16 cellular contexts compared by ENCODE assay signal in the genomic region with DNA sequence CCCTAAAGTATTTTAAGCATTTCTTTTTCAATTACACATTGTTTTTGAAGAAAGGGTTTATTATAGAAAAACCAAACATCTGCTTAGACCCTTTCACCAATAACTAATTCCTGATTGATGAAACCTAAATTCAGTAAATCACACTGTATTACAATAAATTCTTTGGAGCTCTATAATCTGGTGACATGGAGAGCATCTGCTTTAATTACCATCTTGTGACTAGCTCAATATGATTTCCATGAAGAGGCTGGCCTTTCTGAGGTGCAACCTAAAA. TPM values are rescaled to one million over a fixed set of nuclear protein-coding genes. Genes with fewer than 3 reads are reported as not detected.
DNase-seq lines count a peak whose midpoint lies in the region; ATAC-seq and TF ChIP-seq lines count a peak whose summit lies in the region.
"Had no signal": no experiment of that assay in that cellular context is flagged by ENCODE, and none has a peak within 500 bp of the region (broad histone marks: within the 10 kb centered on the region; RNA-seq: fewer than 3 reads in every experiment).

No MANE protein-coding gene starts in this region.

- no peak overlapping the region for H3K27ac ChIP-seq in HEK293 (ENCODE audit: extremely low read depth, low read depth, low read length)
- peak overlapping the region; percentile 66 to 67 for H3K27ac ChIP-seq in ascending aorta
- H3K27ac ChIP-seq in osteoblast (ENCODE audit: low read depth, low read length) = peak overlapping the region; percentile 74
- H3K27ac ChIP-seq: BLaER1 had no signal

- no peak overlapping the region for H3K4me3 ChIP-seq in HEK293 (ENCODE audit: low read depth, low read length)
- no peak overlapping the region for H3K4me3 ChIP-seq in ascending aorta
- H3K4me3 ChIP-seq in osteoblast (ENCODE audit: insufficient read depth, low read length) = no peak overlapping the region
- H3K4me3 ChIP-seq: BLaER1 had no signal

- H3K9me3 ChIP-seq in HEK293 (ENCODE audit: control insufficient read depth, insufficient read depth, low read depth, low read length) (no peaks in the 10 kb centered on the region), ascending aorta (no peaks in the 10 kb centered on the region), osteoblast (ENCODE audit: low read depth, low read length) (no peaks in the 10 kb centered on the region)
- H3K9me3 ChIP-seq: BLaER1 had no signal

- POLR2A ChIA-PET in HEK293 (lab: Yijun Ruan, JAX) = interaction anchor here (0.6 kb wide), 1 partner anchor 8 kb away, joined by 3 read pairs; no protein-coding TSS in a partner anchor

- peaks cover 91% of the 10 kb centered on the region for H3K79me2 ChIP-seq in osteoblast (ENCODE audit: insufficient read depth, low read length)

- intact Hi-C loops in ascending aorta (cut with DNase I) = no loop called here

- H3K27me3 ChIP-seq in ascending aorta (no peaks in the 10 kb centered on the region), osteoblast (ENCODE audit: insufficient read depth, low read length) (no peaks in the 10 kb centered on the region)
- H3K27me3 ChIP-seq: BLaER1 had no signal

- H3K4me2 ChIP-seq in osteoblast (ENCODE audit: insufficient read depth, low read length) = peak overlapping the region; percentile 47
- H3K4me2 ChIP-seq: BLaER1 had no signal

- no peak for ATAC-seq in HG03378 (IDR thresholded peaks at IDR 0.05; ENCODE audit: unreplicated experiment)

- no peak overlapping the region for H2AFZ ChIP-seq in osteoblast (ENCODE audit: low read length)

- no peaks in the 10 kb centered on the region for H3K36me3 ChIP-seq in HEK293 (ENCODE audit: control insufficient read depth in 2 of 2, insufficient read depth in 1 of 2, low read length in 2 of 2)
- H3K36me3 ChIP-seq in ascending aorta = no peaks in the 10 kb centered on the region
- no peaks in the 10 kb centered on the region for H3K36me3 ChIP-seq in osteoblast (ENCODE audit: insufficient read depth, low read length)
- H3K36me3 ChIP-seq: BLaER1 had no signal

- CTCF ChIA-PET in HEK293 (lab: Yijun Ruan, JAX) = interaction anchor here (0.8 to 1.7 kb wide), 2 partner anchors 9 to 52 kb away, joined by 3 to 4 read pairs; a partner anchor contains a TSS

- H4K20me1 ChIP-seq in osteoblast (ENCODE audit: insufficient read depth, low read length) = peaks cover 18% of the 10 kb centered on the region

- no peak for DNase-seq in ascending aorta (ENCODE audit: low spot score in 2 of 2)
- DNase-seq in osteoblast (ENCODE audit: insufficient read length, low spot score, missing footprints) = no peak
- DNase-seq in NCI-H1436 (lab: John Stamatoyannopoulos, UW) = no peak
- no peak for DNase-seq in HUDEP-2 (lab: John Stamatoyannopoulos, UW; ENCODE audit: unreplicated experiment in 76 of 76)
- no peak for DNase-seq in stimulated activated CD8-positive, alpha-beta memory T cell treated with anti-CD3 and anti-CD28 coated beads, Interleukin-4, amount 100 ng/mL, for 48 hours
- DNase-seq: CD8-positive, alpha-beta memory T cell; H9; KBM-7; NCI-H1092 treated with DMSO at 0.1 percent for 48 hours; NCI-H187; NCI-H2171; NCI-H446 treated with DMSO at 0.1 percent for 48 hours; SHP77 had no signal

- H3K4me1 ChIP-seq in HEK293 (ENCODE audit: control insufficient read depth, insufficient read depth, low read length) (peaks cover 5% of the 10 kb centered on the region), ascending aorta (peaks cover 0 to 30% of the 10 kb centered on the region in 2 donors), osteoblast (ENCODE audit: insufficient read depth, low read length) (peaks cover 33% of the 10 kb centered on the region)

- TF ChIP-seq CTCF in HEK293 (tag by site-specific recombination; IDR thresholded peaks at IDR 0.05) = no peak
- TF ChIP-seq CTCF in ascending aorta (IDR thresholded peaks at IDR 0.05) = no peak
- TF ChIP-seq CTCF in osteoblast (IDR thresholded peaks at IDR 0.05; ENCODE audit: extremely low read depth, low read depth, low read length) = no peak

TF ChIP-seq in HEK293, 187 proteins besides CTCF, POLR2A, EP300 and RAD21:
- TF ChIP-seq ZNF521 (tag by site-specific recombination; IDR thresholded peaks at IDR 0.05) (no peak), ZNF514 (tag by site-specific recombination; IDR thresholded peaks at IDR 0.05) (no peak), KLF9 (tag by site-specific recombination; IDR thresholded peaks at IDR 0.05; ENCODE audit: low read depth) (no peak)
- TF ChIP-seq, protein P1, sequence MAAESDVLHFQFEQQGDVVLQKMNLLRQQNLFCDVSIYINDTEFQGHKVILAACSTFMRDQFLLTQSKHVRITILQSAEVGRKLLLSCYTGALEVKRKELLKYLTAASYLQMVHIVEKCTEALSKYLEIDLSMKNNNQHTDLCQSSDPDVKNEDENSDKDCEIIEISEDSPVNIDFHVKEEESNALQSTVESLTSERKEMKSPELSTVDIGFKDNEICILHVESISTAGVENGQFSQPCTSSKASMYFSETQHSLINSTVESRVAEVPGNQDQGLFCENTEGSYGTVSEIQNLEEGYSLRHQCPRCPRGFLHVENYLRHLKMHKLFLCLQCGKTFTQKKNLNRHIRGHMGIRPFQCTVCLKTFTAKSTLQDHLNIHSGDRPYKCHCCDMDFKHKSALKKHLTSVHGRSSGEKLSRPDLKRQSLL (tag by site-specific recombination; IDR thresholded peaks at IDR 0.05) = peak; percentile 42; the same call in 1 of the 2 replicates
TF ChIP-seq in HEK293: peak in this region for 1.

RNA-seq across cellular contexts. Expression of a gene that starts 9.7 kb away (rescaled TPM):
- total RNA-seq in ascending aorta = 10.9 TPM
- 103 and 121 TPM in 2 replicates for total RNA-seq in osteoblast
